In the genomic region with DNA sequence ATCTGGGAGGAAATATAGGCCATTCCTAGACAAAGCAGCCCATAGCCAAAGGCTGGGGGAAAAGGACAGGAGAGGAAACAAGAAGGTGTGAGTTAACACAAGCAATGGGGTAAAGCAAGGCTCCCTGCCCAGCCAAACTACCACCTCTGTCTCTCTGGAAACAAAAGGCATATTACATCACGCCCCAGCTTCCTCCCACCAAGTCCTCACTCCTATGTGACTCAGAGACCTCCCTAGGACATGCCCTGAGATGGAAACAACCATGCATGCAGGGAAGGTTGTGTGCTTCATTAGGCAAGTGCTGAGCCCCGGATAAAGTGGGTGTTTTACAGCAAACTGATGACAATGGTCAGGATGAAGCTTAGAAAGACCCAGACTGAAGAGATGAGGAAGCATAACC, we compare ENCODE assay signal across 1 cellular context.
TF ChIP-seq lines count a peak whose summit lies in the region.

No MANE protein-coding gene starts in this region.

TF ChIP-seq in IMR-90, 13 proteins besides CTCF, POLR2A, EP300 and RAD21:
- no peak for TF ChIP-seq SMC3 (IDR thresholded peaks at IDR 0.05; ENCODE audit: low read depth, low read length)
- TF ChIP-seq NFE2L2 (IDR thresholded peaks at IDR 0.05; ENCODE audit: low read depth, low read length), result no peak
- no peak for TF ChIP-seq RFX5 (IDR thresholded peaks at IDR 0.05; ENCODE audit: low read depth, low read length)
- TF ChIP-seq, protein P1, sequence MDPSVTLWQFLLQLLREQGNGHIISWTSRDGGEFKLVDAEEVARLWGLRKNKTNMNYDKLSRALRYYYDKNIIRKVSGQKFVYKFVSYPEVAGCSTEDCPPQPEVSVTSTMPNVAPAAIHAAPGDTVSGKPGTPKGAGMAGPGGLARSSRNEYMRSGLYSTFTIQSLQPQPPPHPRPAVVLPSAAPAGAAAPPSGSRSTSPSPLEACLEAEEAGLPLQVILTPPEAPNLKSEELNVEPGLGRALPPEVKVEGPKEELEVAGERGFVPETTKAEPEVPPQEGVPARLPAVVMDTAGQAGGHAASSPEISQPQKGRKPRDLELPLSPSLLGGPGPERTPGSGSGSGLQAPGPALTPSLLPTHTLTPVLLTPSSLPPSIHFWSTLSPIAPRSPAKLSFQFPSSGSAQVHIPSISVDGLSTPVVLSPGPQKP (IDR thresholded peaks at IDR 0.05; ENCODE audit: borderline replicate concordance, low read depth, low read length), result no peak
- TF ChIP-seq MAFK (IDR thresholded peaks at IDR 0.05; ENCODE audit: low read depth, low read length), result no peak
- no peak for TF ChIP-seq BHLHE40 (IDR thresholded peaks at IDR 0.05; ENCODE audit: low read depth, low read length)
- TF ChIP-seq CHD1 (IDR thresholded peaks at IDR 0.05; ENCODE audit: low read depth, low read length), result no peak
- no peak for TF ChIP-seq MAZ (IDR thresholded peaks at IDR 0.05; ENCODE audit: borderline replicate concordance, low read depth, low read length)
- TF ChIP-seq, protein P2, sequence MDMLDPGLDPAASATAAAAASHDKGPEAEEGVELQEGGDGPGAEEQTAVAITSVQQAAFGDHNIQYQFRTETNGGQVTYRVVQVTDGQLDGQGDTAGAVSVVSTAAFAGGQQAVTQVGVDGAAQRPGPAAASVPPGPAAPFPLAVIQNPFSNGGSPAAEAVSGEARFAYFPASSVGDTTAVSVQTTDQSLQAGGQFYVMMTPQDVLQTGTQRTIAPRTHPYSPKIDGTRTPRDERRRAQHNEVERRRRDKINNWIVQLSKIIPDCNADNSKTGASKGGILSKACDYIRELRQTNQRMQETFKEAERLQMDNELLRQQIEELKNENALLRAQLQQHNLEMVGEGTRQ (IDR thresholded peaks at IDR 0.05; ENCODE audit: low read depth, low read length), result no peak
- TF ChIP-seq RCOR1 (IDR thresholded peaks at IDR 0.05; ENCODE audit: insufficient replicate concordance, low read length), result no peak
- no peak for TF ChIP-seq CEBPB (IDR thresholded peaks at IDR 0.05; ENCODE audit: low read depth, low read length)
- TF ChIP-seq MXI1 (IDR thresholded peaks at IDR 0.05; ENCODE audit: borderline replicate concordance, low read depth, low read length), result no peak
- TF ChIP-seq FOS (IDR thresholded peaks at IDR 0.05; ENCODE audit: low read depth, low read length), result no peak
